In genomic region chr2:108491848-108492247, GRCh38 we compare ENCODE assay signal across 13 cellular contexts.
"Had no signal": no experiment of that assay in that cellular context is flagged by ENCODE, and none has a peak within 500 bp of the region (broad histone marks: within the 10 kb centered on the region; RNA-seq: fewer than 3 reads in every experiment).

No MANE protein-coding gene starts in this region.

- H3K4me1 Mint-ChIP-seq: neural crest cell had no signal

- H2AFZ ChIP-seq: parathyroid adenoma had no signal

- H3K27ac ChIP-seq: heart right ventricle, left ventricle myocardium inferior, parathyroid adenoma had no signal

- ATAC-seq: heart right ventricle, T-cell had no signal

- DNase-seq: aorta; cortex of kidney; effector memory CD4-positive, alpha-beta T cell; heart right ventricle; kidney; left ventricle myocardium inferior; retina; T-cell had no signal

- H3K27ac Mint-ChIP-seq: activated naive CD4-positive, alpha-beta T cell treated with anti-CD3 and anti-CD28 coated beads, Interleukin-2, amount 50 U/mL, for 72 hours; T-cell had no signal

- H3K9me3 Mint-ChIP-seq: activated naive CD4-positive, alpha-beta T cell treated with anti-CD3 and anti-CD28 coated beads, Interleukin-2, amount 50 U/mL, for 72 hours; neural crest cell; T-cell had no signal

- H3K27me3 ChIP-seq: gastrocnemius medialis, heart right ventricle had no signal

- H3K4me3 ChIP-seq: gastrocnemius medialis, heart right ventricle, left ventricle myocardium inferior, skin epidermis had no signal

- H3K4me3 Mint-ChIP-seq: neural crest cell, T-cell had no signal

- H3K27me3 Mint-ChIP-seq: T-cell had no signal

- H3K4me1 ChIP-seq: gastrocnemius medialis, heart right ventricle, left ventricle myocardium inferior, parathyroid adenoma had no signal

- H3K9me3 ChIP-seq: gastrocnemius medialis, heart right ventricle, left ventricle myocardium inferior had no signal

- H3K79me2 ChIP-seq: parathyroid adenoma had no signal
